In the genomic region with DNA sequence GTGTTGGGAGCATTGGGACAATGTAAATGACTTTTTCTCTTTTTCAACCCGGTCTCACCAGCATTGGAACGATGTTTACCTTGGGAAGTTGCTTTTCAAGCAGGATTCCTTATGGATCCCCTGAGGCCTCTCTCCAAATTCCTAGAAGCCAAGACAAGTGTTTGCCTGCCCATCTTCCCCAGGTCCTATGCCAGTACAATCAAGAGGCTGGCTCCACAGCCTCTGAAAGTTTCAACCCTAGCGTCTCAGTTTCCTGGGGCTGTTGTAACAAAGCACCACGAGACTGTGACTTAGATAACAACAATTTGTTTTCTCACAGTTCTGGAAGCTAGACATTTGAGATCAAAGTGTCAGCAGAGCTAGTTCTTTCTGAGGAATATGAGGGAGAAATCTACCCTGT, we compare ENCODE assay signal across 35 cellular contexts.
A peak's percentile ranks its signal among the peaks of the same experiment; 100 is the strongest.
DNase-seq lines count a peak whose midpoint lies in the region; ATAC-seq, FAIRE-seq and TF ChIP-seq lines count a peak whose summit lies in the region.
"Had no signal": no experiment of that assay in that cellular context is flagged by ENCODE, and none has a peak within 500 bp of the region (broad histone marks: within the 10 kb centered on the region; RNA-seq: fewer than 3 reads in every experiment).

No MANE protein-coding gene starts in this region.

- POLR2A ChIA-PET in H1 (lab: Charles Lee; ENCODE audit: partially characterized antibody): no interaction called here

- no peaks in the 10 kb centered on the region for H3K79me1 ChIP-seq in H1 (ENCODE audit: low read depth, low read length)

- no peaks in the 10 kb centered on the region for H4K20me1 ChIP-seq in H1 (replicated peaks in 1 of 2; ENCODE audit: control insufficient read depth in 1 of 2, insufficient read depth in 2 of 2, low read length in 2 of 2)

- intact Hi-C loops in spleen (cut with DNase I; ENCODE audit: low total_unique reads): no loop called here

- no peak overlapping the region for H3K4ac ChIP-seq in H1 (replicated peaks; ENCODE audit: insufficient read length, low read depth, low read length)

- H3K14ac ChIP-seq in H1 (ENCODE audit: insufficient read length): no peak overlapping the region

- H3K23ac ChIP-seq in H1 (ENCODE audit: insufficient read length): no peak overlapping the region

- no peak overlapping the region for H3K9ac ChIP-seq in H1 (replicated peaks in 1 of 4; ENCODE audit: extremely low read depth in 1 of 4, low read depth in 3 of 4, low read length in 3 of 4)
- H3K9ac ChIP-seq: KMS-11, parathyroid adenoma had no signal

- no peaks in the 10 kb centered on the region for H3K27me3 Mint-ChIP-seq in nephron (ENCODE audit: low read depth)

- H2AFZ ChIP-seq in H1 (ENCODE audit: low read length): no peak overlapping the region
- H2AFZ ChIP-seq: parathyroid adenoma had no signal

- H3K36me3 ChIP-seq in RWPE2 (ENCODE audit: low read depth): no peaks in the 10 kb centered on the region
- no peaks in the 10 kb centered on the region for H3K36me3 ChIP-seq in H1 (ENCODE audit: control insufficient read depth in 2 of 4, insufficient read depth in 4 of 4, low read length in 3 of 4)
- peaks cover 0 to 9% (median 0%) of the 10 kb centered on the region in 6 donors for H3K36me3 ChIP-seq in spleen
- H3K36me3 ChIP-seq: BE2C, left lung, stomach had no signal

- peak overlapping the region in 2 of 3 experiments; percentile 41 to 75 for H3K27ac Mint-ChIP-seq in nephron
- H3K27ac Mint-ChIP-seq: activated CD4-positive, alpha-beta T cell treated with anti-CD3 and anti-CD28 coated beads for 36 hours; activated T-cell treated with anti-CD3 and anti-CD28 coated beads, Interleukin-2, amount 50 U/mL, for 72 hours; immature natural killer cell; natural killer cell; T-helper 1 cell treated with Interleukin-12 subunit alpha and Interleukin-12 subunit beta and Interleukin-4 antibody, amounts not matched to agents 30 μg/mL and 1 μg/mL, for 36 hours; type B pancreatic cell had no signal

- ATAC-seq in RWPE2 (ENCODE audit: low read depth): 0 out of 3 replicates have a peak, but pooled peaks have one; percentile 19
- ATAC-seq: A549; activated CD4-positive, alpha-beta T cell treated with anti-CD3 and anti-CD28 coated beads for 36 hours; activated T-cell treated with anti-CD3 and anti-CD28 coated beads, Interleukin-2, amount 50 U/mL, for 72 hours; left lung; natural killer cell; right cardiac atrium had no signal

- H4K91ac ChIP-seq in H1 (replicated peaks; ENCODE audit: insufficient read length, low read length): no peak overlapping the region

- DNase-seq in AG10803 (ENCODE audit: low read depth) (peak; percentile 3), RWPE2 (ENCODE audit: low spot score) (no peak), H1 (ENCODE audit: low read depth in 1 of 2, low spot score in 2 of 2) (no peak), RKO (ENCODE audit: low spot score) (no peak), spleen (no peak)
- no peak for DNase-seq in activated naive CD4-positive, alpha-beta T cell treated with anti-CD3 and anti-CD28 coated beads, Interleukin-2, amount 50 U/mL, for 16 hours
- DNase-seq in activated CD4-positive, alpha-beta T cell treated with anti-CD3 and anti-CD28 coated beads for 48 hours: no peak
- DNase-seq: activated CD4-positive, alpha-beta T cell treated with anti-CD3 and anti-CD28 coated beads for 36 hours; activated naive CD4-positive, alpha-beta T cell treated with Interleukin-2 at 50 U/mL for 16 hours; activated T-cell treated with anti-CD3 and anti-CD28 coated beads, Interleukin-2, amount 50 U/mL, for 72 hours; BE2C; central memory CD4-positive, alpha-beta T cell; DMS53; effector CD4-positive, alpha-beta T cell; erythroblast; H9; hippocampal formation; immature natural killer cell; left lung; midbrain; MV-4-11; natural killer cell; NCI-H1694; NCI-H526; right cardiac atrium; stomach had no signal

- no peak overlapping the region for H4K5ac ChIP-seq in H1 (ENCODE audit: insufficient read length, low read depth, low read length)

- H3K4me3 Mint-ChIP-seq in nephron: no peak overlapping the region
- H3K4me3 Mint-ChIP-seq: activated CD4-positive, alpha-beta T cell treated with anti-CD3 and anti-CD28 coated beads for 36 hours; activated T-cell treated with anti-CD3 and anti-CD28 coated beads, Interleukin-2, amount 50 U/mL, for 72 hours; H9; immature natural killer cell; natural killer cell; T-helper 1 cell treated with Interleukin-12 subunit alpha and Interleukin-12 subunit beta and Interleukin-4 antibody, amounts not matched to agents 30 μg/mL and 1 μg/mL, for 36 hours; type B pancreatic cell had no signal

- no peaks in the 10 kb centered on the region for H3K23me2 ChIP-seq in H1 (ENCODE audit: low read depth, low read length)

- no peak overlapping the region for H3K18ac ChIP-seq in H1 (ENCODE audit: extremely low read depth, low read length)

- TF ChIP-seq POLR2A in H1 (IDR thresholded peaks at IDR 0.05; ENCODE audit: control extremely low read depth in 1 of 2, low read depth in 2 of 2, low read length in 2 of 2) (no peak), spleen (IDR thresholded peaks at IDR 0.05) (no peak)

- H3K27me3 ChIP-seq in RWPE2 (ENCODE audit: insufficient read depth, poor library complexity, severe bottlenecking) (peaks cover 60% of the 10 kb centered on the region), H1 (replicated peaks in 1 of 4; ENCODE audit: control insufficient read depth in 3 of 4, extremely low read depth in 1 of 4, insufficient read depth in 3 of 4, low read length in 3 of 4) (no peaks in the 10 kb centered on the region; a peak in 1 of 7 replicates), spleen (replicated peaks in 1 of 7) (peaks cover 0 to 22% (median 0%) of the 10 kb centered on the region in 7 donors)
- H3K27me3 ChIP-seq: BE2C, left lung, stomach had no signal

- H2BK15ac ChIP-seq in H1 (ENCODE audit: low read length): no peak overlapping the region

- TF ChIP-seq CTCF in AG10803 (conservative IDR thresholded peaks at IDR 0.05; ENCODE audit: low read length): no peak
- no peak for TF ChIP-seq CTCF in RWPE2 (IDR thresholded peaks at IDR 0.05; ENCODE audit: poor library complexity, severe bottlenecking)
- no peak for TF ChIP-seq CTCF in H1 (IDR thresholded peaks at IDR 0.05; ENCODE audit: control extremely low read depth in 1 of 3, insufficient read depth in 1 of 3, low read depth in 1 of 3, low read length in 3 of 3)
- TF ChIP-seq CTCF in nephron (IDR thresholded peaks at IDR 0.05; ENCODE audit: unreplicated experiment in 3 of 3): no peak
- no peak for TF ChIP-seq CTCF in spleen (IDR thresholded peaks at IDR 0.05 in 8 of 11, conservative IDR thresholded peaks at IDR 0.05 in 3 of 11)

- H3K79me2 ChIP-seq in H1 (ENCODE audit: control insufficient read depth in 1 of 2, insufficient read depth in 2 of 2, low read length in 2 of 2): no peaks in the 10 kb centered on the region
- H3K79me2 ChIP-seq: parathyroid adenoma had no signal

- no peak for TF ChIP-seq RAD21 in H1 (IDR thresholded peaks at IDR 0.05 in 1 of 2, conservative IDR thresholded peaks at IDR 0.05 in 1 of 2; ENCODE audit: low read depth in 2 of 2, low read length in 2 of 2)

- no peak overlapping the region for H3K56ac ChIP-seq in H1 (replicated peaks; ENCODE audit: insufficient read length, low read depth, low read length)

- FAIRE-seq in H1 (lab: Jason Lieb, UNC): peak; percentile 57
- FAIRE-seq: A549, frontal cortex, GM12891 had no signal

- WGBS in H1 (ENCODE audit: extremely low coverage in 1 of 2, insufficient coverage in 1 of 2, insufficient read length in 1 of 2, insufficient replicate concordance in 2 of 2, low coverage in 1 of 2, low lambda C conversion rate in 2 of 2, missing lambda C conversion rate in 1 of 2), 2 experiments: 60% methylated on average over 4 of the region's 4 CpGs; no CpG with 5 or more reads in 1 of the 2 experiments
- 43 to 59% (median 45%) methylated on average over 4 of the region's 4 CpGs for WGBS in spleen, 5 donors

- no peaks in the 10 kb centered on the region for H3K4me1 ChIP-seq in RWPE2 (ENCODE audit: insufficient read depth, poor library complexity, severe bottlenecking)
- H3K4me1 ChIP-seq in H1 (replicated peaks in 1 of 4; ENCODE audit: control insufficient read depth in 3 of 4, insufficient read depth in 4 of 4, low read length in 3 of 4): peaks cover 0 to 7% (median 1%) of the 10 kb centered on the region in 4 experiments; a peak in 3 of 7 replicates
- H3K4me1 ChIP-seq in spleen: no peaks in the 10 kb centered on the region
- H3K4me1 ChIP-seq: left lung, parathyroid adenoma had no signal

- no peak overlapping the region for H4K8ac ChIP-seq in H1 (ENCODE audit: extremely low read depth, insufficient read depth, low read length)

- no peak overlapping the region for H2AK5ac ChIP-seq in H1 (ENCODE audit: low read depth, low read length)

- CTCF ChIA-PET in H1 (lab: Charles Lee; ENCODE audit: partially characterized antibody): interaction anchor here (0.6 to 1.7 kb wide), 3 partner anchors 9 to 32 kb away, joined by 3 to 5 read pairs (median 3); no protein-coding TSS in a partner anchor

- no peak overlapping the region for H2BK20ac ChIP-seq in H1 (ENCODE audit: low read length)

- H3K27ac ChIP-seq in RWPE2 (ENCODE audit: poor library complexity, severe bottlenecking) (no peak overlapping the region), H1 (ENCODE audit: low read depth, low read length) (no peak overlapping the region), spleen (no peak overlapping the region)
- H3K27ac ChIP-seq: A549, KMS-11, left lung, parathyroid adenoma, SK-N-MC, stomach had no signal

- no peak overlapping the region for H3K4me2 ChIP-seq in H1 (ENCODE audit: insufficient read depth in 1 of 2, low read depth in 2 of 2, low read length in 2 of 2)
- H3K4me2 ChIP-seq: A549, KMS-11 had no signal

- peaks cover 6% of the 10 kb centered on the region for H3K9me3 Mint-ChIP-seq in nephron
- H3K9me3 Mint-ChIP-seq: activated T-cell treated with anti-CD3 and anti-CD28 coated beads, Interleukin-2, amount 50 U/mL, for 72 hours; H9; immature natural killer cell; natural killer cell; T-helper 1 cell treated with Interleukin-12 subunit alpha and Interleukin-12 subunit beta and Interleukin-4 antibody, amounts not matched to agents 30 μg/mL and 1 μg/mL, for 36 hours; type B pancreatic cell had no signal

- peaks cover 25% of the 10 kb centered on the region for H3K4me1 Mint-ChIP-seq in nephron
- H3K4me1 Mint-ChIP-seq: activated CD4-positive, alpha-beta T cell treated with anti-CD3 and anti-CD28 coated beads for 36 hours; immature natural killer cell; natural killer cell had no signal

- no peak overlapping the region for H2BK5ac ChIP-seq in H1 (ENCODE audit: low read depth, low read length)

- H3K4me3 ChIP-seq in AG10803 (ENCODE audit: low read length) (no peak overlapping the region), RWPE2 (ENCODE audit: severe bottlenecking) (no peak overlapping the region), H1 (ENCODE audit: extremely low read depth in 1 of 4, insufficient read depth in 2 of 4, low read depth in 3 of 4, low read length in 4 of 4) (no peak overlapping the region), spleen (no peak overlapping the region)
- H3K4me3 ChIP-seq: A549, left lung, SK-N-MC, stomach had no signal

- no peak overlapping the region for H2BK120ac ChIP-seq in H1 (replicated peaks; ENCODE audit: low read depth, low read length)

- TF ChIP-seq EP300 in H1 (IDR thresholded peaks at IDR 0.05; ENCODE audit: borderline replicate concordance in 1 of 2, low read depth in 2 of 2, low read length in 2 of 2): no peak

- no peak overlapping the region for H2BK12ac ChIP-seq in H1 (ENCODE audit: low read depth, low read length)

- peaks cover 3% of the 10 kb centered on the region for H3K36me3 Mint-ChIP-seq in nephron (ENCODE audit: low read depth)
- H3K36me3 Mint-ChIP-seq: immature natural killer cell, natural killer cell had no signal

- H3K9me3 ChIP-seq in RWPE2 (ENCODE audit: severe bottlenecking) (no peaks in the 10 kb centered on the region), H1 (ENCODE audit: insufficient read depth in 2 of 2, low read depth in 1 of 2, low read length in 1 of 2) (no peaks in the 10 kb centered on the region), spleen (no peaks in the 10 kb centered on the region)
- H3K9me3 ChIP-seq: BE2C, left lung, stomach had no signal
